22 cellular contexts compared by ENCODE assay signal in the genomic region with DNA sequence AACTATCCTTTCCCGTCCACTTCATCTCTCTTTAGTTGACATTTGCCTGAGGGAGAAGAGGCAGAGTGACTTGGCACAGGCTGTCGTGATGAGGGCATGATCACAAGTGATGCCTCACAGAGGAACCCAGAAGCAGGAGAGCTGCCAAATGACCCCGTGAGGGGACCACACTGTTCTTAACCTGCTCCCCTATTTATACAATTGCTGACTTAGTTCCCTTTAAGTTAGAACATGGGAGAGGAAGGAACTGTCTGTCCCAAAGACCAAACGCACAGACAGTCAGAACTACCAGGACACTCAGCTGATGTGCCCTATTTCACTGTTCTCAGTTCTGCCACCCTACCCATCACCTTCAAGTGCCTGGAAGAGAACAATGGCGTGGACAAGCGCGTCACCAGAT.
DNase-seq lines count a peak whose midpoint lies in the region; ATAC-seq and TF ChIP-seq lines count a peak whose summit lies in the region.
"Had no signal": no experiment of that assay in that cellular context is flagged by ENCODE, and none has a peak within 500 bp of the region (broad histone marks: within the 10 kb centered on the region; RNA-seq: fewer than 3 reads in every experiment).

No MANE protein-coding gene starts in this region.

- no peak for TF ChIP-seq CTCF in sigmoid colon (IDR thresholded peaks at IDR 0.05)

- WGBS in sigmoid colon, 2 donors = 83 to 89% methylated on average over 7 of the region's 7 CpGs

- no peaks in the 10 kb centered on the region for H3K36me3 ChIP-seq in sigmoid colon
- H3K36me3 ChIP-seq: BLaER1 had no signal

- H3K4me1 Mint-ChIP-seq in dendritic cell treated with granulocyte-macrophage colony-stimulating factor and Interleukin-4, amounts not matched to agents 40 ng/mL and 50 ng/mL, for 4 days (ENCODE audit: low read depth) = peaks cover 52% of the 10 kb centered on the region

- H3K4me1 ChIP-seq in sigmoid colon = no peaks in the 10 kb centered on the region
- H3K4me1 ChIP-seq: BLaER1, parathyroid adenoma had no signal

- H3K27ac Mint-ChIP-seq in dendritic cell treated with granulocyte-macrophage colony-stimulating factor and Interleukin-4, amounts not matched to agents 40 ng/mL and 50 ng/mL, for 4 days = peak overlapping the region; percentile 43
- H3K27ac Mint-ChIP-seq: activated CD8-positive, alpha-beta T cell treated with anti-CD3 and anti-CD28 coated beads, Interleukin-2, amount 10 ng/mL, durations not matched to agents 7 days and 5 days; activated naive CD4-positive, alpha-beta T cell treated with anti-CD3 and anti-CD28 coated beads for 36 hours; activated T-cell treated with anti-CD3 and anti-CD28 coated beads, Interleukin-2, amount 50 U/mL, for 24 hours; natural killer cell treated with Interleukin-12 subunit alpha and Interleukin-12 subunit beta and Interleukin-15 and Interleukin-18, amount 100 ng/mL, for 72 hours had no signal

- no peaks in the 10 kb centered on the region for H3K9me3 Mint-ChIP-seq in dendritic cell treated with granulocyte-macrophage colony-stimulating factor and Interleukin-4, amounts not matched to agents 40 ng/mL and 50 ng/mL, for 4 days
- H3K9me3 Mint-ChIP-seq: activated naive CD4-positive, alpha-beta T cell treated with anti-CD3 and anti-CD28 coated beads for 36 hours; activated T-cell treated with anti-CD3 and anti-CD28 coated beads, Interleukin-2, amount 50 U/mL, for 24 hours; natural killer cell treated with Interleukin-12 subunit alpha and Interleukin-12 subunit beta and Interleukin-15 and Interleukin-18, amount 100 ng/mL, for 72 hours had no signal

- no peaks in the 10 kb centered on the region for H3K9me3 ChIP-seq in sigmoid colon
- H3K9me3 ChIP-seq: BLaER1 had no signal

- H3K27me3 ChIP-seq in sigmoid colon = no peaks in the 10 kb centered on the region
- H3K27me3 ChIP-seq: BLaER1, hepatocyte had no signal

- DNase-seq in Ammon's horn (ENCODE audit: low spot score) = peak; percentile 75
- DNase-seq in hypothalamus (lab: John Stamatoyannopoulos, UW) = peak in 27 of 51 donors; percentile 11 to 51 (median 32)
- DNase-seq in sigmoid colon = peak; percentile 86
- DNase-seq in AML-193 (lab: John Stamatoyannopoulos, UW) = no peak
- DNase-seq in cerebellar cortex (ENCODE audit: low spot score) = no peak
- no peak for DNase-seq in OCI-M1 (lab: John Stamatoyannopoulos, UW)
- DNase-seq: activated CD8-positive, alpha-beta T cell treated with anti-CD3 and anti-CD28 coated beads, Interleukin-2, amount 10 ng/mL, durations not matched to agents 7 days and 5 days; activated naive CD4-positive, alpha-beta T cell treated with anti-CD3 and anti-CD28 coated beads for 36 hours; activated T-cell treated with anti-CD3 and anti-CD28 coated beads, Interleukin-2, amount 50 U/mL, for 24 hours; DMS 273 treated with DMSO at 0.1 percent for 48 hours; mesendoderm; MM.1S; NCI-H1436 treated with DMSO at 0.1 percent for 48 hours; NCI-H524; small intestine; stimulated activated naive CD4-positive, alpha-beta T cell treated with Interleukin-2 at 50 U/mL for 16 hours had no signal

- no peak for ATAC-seq in GM19395 (IDR thresholded peaks at IDR 0.05; ENCODE audit: unreplicated experiment)
- ATAC-seq: activated CD8-positive, alpha-beta T cell treated with anti-CD3 and anti-CD28 coated beads, Interleukin-2, amount 10 ng/mL, durations not matched to agents 7 days and 5 days had no signal

- no peak overlapping the region for H3K27ac ChIP-seq in sigmoid colon
- H3K27ac ChIP-seq: BLaER1, hepatocyte, parathyroid adenoma had no signal

- no peaks in the 10 kb centered on the region for H3K36me3 Mint-ChIP-seq in dendritic cell treated with granulocyte-macrophage colony-stimulating factor and Interleukin-4, amounts not matched to agents 40 ng/mL and 50 ng/mL, for 4 days (ENCODE audit: low read depth)
- H3K36me3 Mint-ChIP-seq: natural killer cell treated with Interleukin-12 subunit alpha and Interleukin-12 subunit beta and Interleukin-15 and Interleukin-18, amount 100 ng/mL, for 72 hours had no signal

- no peak overlapping the region for H3K4me3 Mint-ChIP-seq in dendritic cell treated with granulocyte-macrophage colony-stimulating factor and Interleukin-4, amounts not matched to agents 40 ng/mL and 50 ng/mL, for 4 days
- H3K4me3 Mint-ChIP-seq: activated CD8-positive, alpha-beta T cell treated with anti-CD3 and anti-CD28 coated beads, Interleukin-2, amount 10 ng/mL, durations not matched to agents 7 days and 5 days; activated naive CD4-positive, alpha-beta T cell treated with anti-CD3 and anti-CD28 coated beads for 36 hours; activated T-cell treated with anti-CD3 and anti-CD28 coated beads, Interleukin-2, amount 50 U/mL, for 24 hours; natural killer cell treated with Interleukin-12 subunit alpha and Interleukin-12 subunit beta and Interleukin-15 and Interleukin-18, amount 100 ng/mL, for 72 hours had no signal

- intact Hi-C loops in dendritic cell treated with granulocyte-macrophage colony-stimulating factor and Interleukin-4, amounts not matched to agents 40 ng/mL and 50 ng/mL, for 4 days (cut with micrococcal nuclease) = no loop called here
- intact Hi-C loops in sigmoid colon (cut with DNase I) = no loop called here

- TF ChIP-seq POLR2A in sigmoid colon (IDR thresholded peaks at IDR 0.05) = no peak

- no peak overlapping the region for H3K4me3 ChIP-seq in sigmoid colon
- H3K4me3 ChIP-seq: BLaER1, hepatocyte had no signal

- no peaks in the 10 kb centered on the region for H3K27me3 Mint-ChIP-seq in dendritic cell treated with granulocyte-macrophage colony-stimulating factor and Interleukin-4, amounts not matched to agents 40 ng/mL and 50 ng/mL, for 4 days

- TF ChIP-seq EP300 in sigmoid colon (IDR thresholded peaks at IDR 0.05) = peak; percentile 22 to 92 (median 72)

Comparison
In these comparisons a context has a peak if more than half of its experiments do, and no peak if none do; other contexts are left out.
1. DNase-seq: peak in Ammon's horn (single experiment), hypothalamus (27 of 51) and sigmoid colon (single experiment); none in AML-193 (0 of 2), cerebellar cortex (single experiment) and OCI-M1 (single experiment).